Comparison of ENCODE assay signal across 8 cellular contexts in the genomic region with DNA sequence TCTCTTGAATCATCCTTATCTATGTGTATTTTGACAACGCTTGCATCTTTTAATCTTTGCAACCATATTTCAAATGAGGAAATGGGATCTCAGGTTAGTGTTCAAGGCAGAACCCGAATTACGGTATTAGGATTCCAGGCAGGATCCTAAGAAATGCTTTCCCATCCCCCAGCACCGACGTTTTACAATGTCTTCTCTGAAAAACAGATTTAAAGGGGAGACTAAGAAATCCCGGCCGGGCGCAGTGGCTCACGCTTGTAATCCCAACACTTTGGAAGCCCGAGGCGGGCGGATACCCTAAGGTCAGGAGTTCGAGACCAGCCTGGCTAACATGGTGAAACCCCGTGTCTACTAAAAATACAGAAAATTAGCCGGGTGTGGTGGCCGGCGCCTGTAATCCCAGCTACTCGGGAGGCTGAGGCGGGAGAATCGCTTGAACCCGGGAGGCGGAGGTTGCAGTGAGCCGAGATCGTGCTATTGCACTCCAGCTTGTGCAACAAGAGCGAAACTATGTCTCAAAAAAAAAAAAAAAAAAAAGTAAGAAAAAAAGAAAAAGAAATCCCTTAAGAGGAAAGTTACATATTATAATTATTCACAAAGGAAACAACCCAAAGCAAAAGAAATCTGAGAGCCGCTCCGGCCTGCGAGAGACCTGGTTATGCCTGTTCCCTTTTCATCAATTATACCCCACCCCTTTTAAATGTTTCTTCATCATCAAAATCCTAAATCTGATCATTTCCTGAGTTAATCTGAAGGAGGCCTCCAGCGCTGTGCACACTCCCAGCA. TPM values are rescaled to one million over a fixed set of nuclear protein-coding genes. Genes with fewer than 3 reads are reported as not detected.
A peak's percentile ranks its signal among the peaks of the same experiment; 100 is the strongest.
DNase-seq lines count a peak whose midpoint lies in the region; ATAC-seq, FAIRE-seq and TF ChIP-seq lines count a peak whose summit lies in the region.

No MANE protein-coding gene starts in this region.

- no peaks in the 10 kb centered on the region for H4K20me1 ChIP-seq in HCT116 (ENCODE audit: insufficient read depth)
- no peaks in the 10 kb centered on the region for H4K20me1 ChIP-seq in astrocyte (ENCODE audit: insufficient read depth, low read length)

- intact Hi-C loops in CD4-positive, alpha-beta memory T cell (cut with micrococcal nuclease): loop anchor here (5.0 to 10.0 kb wide), 3 partner anchors 459 to 1654 kb away; partner anchors contain the start of genes FMO4 and KIFAP3
- intact Hi-C loops in HCT116 (cut with micrococcal nuclease): no loop called here
- intact Hi-C loops in left lung (cut with DNase I): no loop called here
- intact Hi-C loops in thyroid gland (cut with DNase I): no loop called here

- H3K27ac ChIP-seq in CD4-positive, alpha-beta memory T cell (ENCODE audit: low read depth, low read length): peak overlapping the region; percentile 92
- peak overlapping the region; percentile 72 for H3K27ac ChIP-seq in HCT116 (ENCODE audit: low read depth, low read length)
- peak overlapping the region; percentile 99 for H3K27ac ChIP-seq in astrocyte (ENCODE audit: low read depth, low read length)
- peak overlapping the region; percentile 88 to 97 for H3K27ac ChIP-seq in left lung
- peak overlapping the region; percentile 86 to 92 (median 91) for H3K27ac ChIP-seq in thyroid gland

- H3K4me3 ChIP-seq in CD4-positive, alpha-beta memory T cell (ENCODE audit: low read length in 2 of 2): peak overlapping the region; percentile 87 to 90
- H3K4me3 ChIP-seq in HCT116 (replicated peaks in 1 of 2; ENCODE audit: low read depth in 1 of 2, low read length in 2 of 2) (peak overlapping the region; percentile 80 to 89), astrocyte (ENCODE audit: insufficient read depth, low read depth, low read length) (peak overlapping the region; percentile 84), left lung (peak overlapping the region; percentile 47 to 63), thyroid gland (replicated peaks in 1 of 3) (peak overlapping the region; percentile 61 to 78 (median 68))

- TF ChIP-seq CTCF in HCT116 (IDR thresholded peaks at IDR 0.05 in 2 of 3, conservative IDR thresholded peaks at IDR 0.05 in 1 of 3; ENCODE audit: borderline replicate concordance in 1 of 3, insufficient read depth in 1 of 3, low read depth in 2 of 3, low read length in 2 of 3) (no peak), astrocyte (IDR thresholded peaks at IDR 0.05; ENCODE audit: insufficient read depth, low read depth, low read length) (no peak), left lung (IDR thresholded peaks at IDR 0.05) (no peak), thyroid gland (IDR thresholded peaks at IDR 0.05) (no peak)

- ATAC-seq in HCT116 (no peak), left lung (peak; percentile 1), HG02678 (IDR thresholded peaks at IDR 0.05; ENCODE audit: unreplicated experiment) (no peak)

- no peaks in the 10 kb centered on the region for H3K9me2 ChIP-seq in HCT116 (ENCODE audit: insufficient read depth)

- H3K79me2 ChIP-seq in HCT116 (ENCODE audit: insufficient read depth, low read length) (peaks cover 38% of the 10 kb centered on the region), astrocyte (ENCODE audit: insufficient read depth, low read length) (peaks cover 40% of the 10 kb centered on the region)

- RAD21 ChIA-PET in HCT116 (lab: Charles Lee; ENCODE audit: low non-redundant PET in 1 of 2, low total read pairs in 2 of 2, uncharacterized antibody in 2 of 2, unreplicated experiment in 2 of 2): no interaction called here

- H3K4me1 ChIP-seq in CD4-positive, alpha-beta memory T cell (ENCODE audit: insufficient read depth, low read length): peaks cover 27% of the 10 kb centered on the region
- peaks cover 5 to 11% of the 10 kb centered on the region in 2 experiments; a peak in 3 of 4 replicates for H3K4me1 ChIP-seq in HCT116 (ENCODE audit: control insufficient read depth in 1 of 2, insufficient read depth in 2 of 2, low read length in 2 of 2)
- peaks cover 7% of the 10 kb centered on the region for H3K4me1 ChIP-seq in astrocyte (ENCODE audit: insufficient read depth, low read length)
- H3K4me1 ChIP-seq in left lung: peaks cover 0 to 24% of the 10 kb centered on the region in 2 donors
- H3K4me1 ChIP-seq in thyroid gland: peaks cover 11% of the 10 kb centered on the region in 2 donors

- no peak for TF ChIP-seq RAD21 in HCT116 (IDR thresholded peaks at IDR 0.05; ENCODE audit: low read depth)

- FAIRE-seq in astrocyte (lab: Jason Lieb, UNC): no peak

- no peaks in the 10 kb centered on the region for H3K9me3 Mint-ChIP-seq in CD4-positive, alpha-beta memory T cell
- no peaks in the 10 kb centered on the region for H3K9me3 Mint-ChIP-seq in astrocyte (ENCODE audit: unreplicated experiment)

- TF ChIP-seq POLR2A in HCT116 (IDR thresholded peaks at IDR 0.05; ENCODE audit: borderline replicate concordance, extremely low read depth, insufficient read depth, insufficient read length) (no peak), thyroid gland (IDR thresholded peaks at IDR 0.05) (no peak)

- BruUV-seq in HCT116 (replicated peaks; lab: Mats Ljungman, UMichigan): TSS peak; percentile 95

- H3K4me2 ChIP-seq in HCT116 (ENCODE audit: low read length) (peak overlapping the region; percentile 73), astrocyte (ENCODE audit: low read length) (peak overlapping the region; percentile 98)

- CTCF ChIA-PET in CD4-positive, alpha-beta memory T cell (lab: Charles Lee; ENCODE audit: partially characterized antibody): interaction anchor here (1.2 to 2.2 kb wide), 3 partner anchors 11 to 783 kb away, joined by 3 to 6 read pairs (median 4); partner anchors contain the start of genes FMO4 and KIFAP3
- CTCF ChIA-PET in HCT116 (lab: Charles Lee): no interaction called here

- 16 to 20% methylated on average over 29 of the region's 29 CpGs for WGBS in thyroid gland, 2 donors

- DNase-seq in CD4-positive, alpha-beta memory T cell: peak in 1 of 5 donors; percentile 36
- DNase-seq in HCT116 (ENCODE audit: low read depth, low spot score) (no peak), astrocyte (ENCODE audit: low read depth) (no peak), left lung (peak in 1 of 2 donors; percentile 55), thyroid gland (peak in 1 of 2 donors; percentile 5), cerebellar nuclear complex (lab: John Stamatoyannopoulos, UW) (no peak), NCI-H345 (lab: John Stamatoyannopoulos, UW) (no peak)

- H3K36me3 Mint-ChIP-seq in CD4-positive, alpha-beta memory T cell: peaks cover 0 to under 1% of the 10 kb centered on the region in 2 donors
- H3K36me3 Mint-ChIP-seq in astrocyte (ENCODE audit: low read depth, unreplicated experiment): no peaks in the 10 kb centered on the region

- no peaks in the 10 kb centered on the region for H3K27me3 Mint-ChIP-seq in CD4-positive, alpha-beta memory T cell
- no peaks in the 10 kb centered on the region for H3K27me3 Mint-ChIP-seq in astrocyte (ENCODE audit: low read depth, unreplicated experiment)

- peaks cover 7 to 17% (median 10%) of the 10 kb centered on the region in 4 donors for H3K4me1 Mint-ChIP-seq in CD4-positive, alpha-beta memory T cell
- no peaks in the 10 kb centered on the region for H3K4me1 Mint-ChIP-seq in astrocyte (ENCODE audit: low read depth, unreplicated experiment)

- peak overlapping the region in 3 of 7 donors; percentile 44 to 75 (median 51) for H3K27ac Mint-ChIP-seq in CD4-positive, alpha-beta memory T cell
- no peak overlapping the region for H3K27ac Mint-ChIP-seq in astrocyte (ENCODE audit: unreplicated experiment)

- H3K36me3 ChIP-seq in CD4-positive, alpha-beta memory T cell (ENCODE audit: insufficient read depth, low read length): no peaks in the 10 kb centered on the region
- H3K36me3 ChIP-seq in HCT116 (ENCODE audit: control insufficient read depth in 1 of 2, insufficient read depth in 2 of 2, low read length in 2 of 2) (peaks cover 0 to 3% of the 10 kb centered on the region in 2 experiments; a peak in 1 of 4 replicates), astrocyte (ENCODE audit: insufficient read depth, low read length) (peaks cover under 1% of the 10 kb centered on the region), left lung (no peaks in the 10 kb centered on the region), thyroid gland (no peaks in the 10 kb centered on the region)

- H2AFZ ChIP-seq in HCT116 (ENCODE audit: low read depth, low read length, poor library complexity, severe bottlenecking) (peak overlapping the region; percentile 94), astrocyte (ENCODE audit: low read depth, low read length) (peak overlapping the region; percentile 96)

- H3K27me3 ChIP-seq in CD4-positive, alpha-beta memory T cell (ENCODE audit: insufficient read depth, low read length): no peaks in the 10 kb centered on the region
- H3K27me3 ChIP-seq in HCT116 (ENCODE audit: insufficient read depth, low read length): no peaks in the 10 kb centered on the region
- no peaks in the 10 kb centered on the region for H3K27me3 ChIP-seq in astrocyte (ENCODE audit: insufficient read depth, low read length)
- no peaks in the 10 kb centered on the region for H3K27me3 ChIP-seq in left lung
- no peaks in the 10 kb centered on the region for H3K27me3 ChIP-seq in thyroid gland

- POLR2A ChIA-PET in CD4-positive, alpha-beta memory T cell (lab: Charles Lee; ENCODE audit: partially characterized antibody): interaction anchor here (0.6 to 1.8 kb wide), 7 partner anchors 9 to 640 kb away, joined by 3 to 9 read pairs (median 3); partner anchors contain the start of gene SCYL3
- POLR2A ChIA-PET in HCT116 (lab: Charles Lee): interaction anchor here (1.4 to 2.0 kb wide), 2 partner anchors 9 to 10 kb away, joined by 8 read pairs; no protein-coding TSS in a partner anchor

- peak overlapping the region; percentile 88 for H3K9ac ChIP-seq in HCT116 (ENCODE audit: low read length)
- peak overlapping the region; percentile 99 for H3K9ac ChIP-seq in astrocyte (ENCODE audit: low read length)

- H3K4me3 Mint-ChIP-seq in CD4-positive, alpha-beta memory T cell: no peak overlapping the region
- no peak overlapping the region for H3K4me3 Mint-ChIP-seq in astrocyte (ENCODE audit: unreplicated experiment)

- H3K9me3 ChIP-seq in CD4-positive, alpha-beta memory T cell (ENCODE audit: control insufficient read depth in 1 of 2, low read length in 2 of 2): no peaks in the 10 kb centered on the region
- H3K9me3 ChIP-seq in HCT116 (ENCODE audit: control insufficient read depth in 1 of 2, insufficient read depth in 1 of 2, low read depth in 1 of 2, low read length in 2 of 2) (no peaks in the 10 kb centered on the region), astrocyte (ENCODE audit: insufficient read depth, low read depth, low read length) (no peaks in the 10 kb centered on the region), left lung (no peaks in the 10 kb centered on the region), thyroid gland (no peaks in the 10 kb centered on the region)

TF ChIP-seq in HCT116, 20 proteins besides CTCF, POLR2A, EP300 and RAD21:
- TF ChIP-seq SIN3A (IDR thresholded peaks at IDR 0.05; ENCODE audit: low read depth) (0 out of 2 replicates have a peak, but pooled peaks have one; percentile 19), EZH2phosphoT487 (IDR thresholded peaks at IDR 0.05; ENCODE audit: borderline replicate concordance) (no peak)
TF ChIP-seq in HCT116: peak in this region for 1.

RNA-seq across cellular contexts. Expression of gene GORAB, which starts 0.8 kb away (rescaled TPM):
- 10 to 100 TPM; 17.0 to 24.1 TPM for total RNA-seq in CD4-positive, alpha-beta memory T cell
- polyA plus RNA-seq in CD4-positive, alpha-beta memory T cell: 1 to 10 TPM; 2.5 to 6.4 TPM
- total RNA-seq in HCT116 (2021; ENCODE audit: unreplicated experiment) (7.5 TPM), astrocyte (11.2 and 16.4 TPM in 2 replicates), left lung (10 to 100 TPM; 11.1 to 15.5 TPM), thyroid gland (10 to 100 TPM; 13.6 to 29.3 (median 16.7) TPM)
- polyA plus RNA-seq in HCT116 (2012): 4.1 and 5.1 TPM in 2 replicates
